Comparison of ENCODE assay signal across 20 cellular contexts in genomic region chr2:43078301-43078700, GRCh38.
"Had no signal": no experiment of that assay in that cellular context is flagged by ENCODE, and none has a peak within 500 bp of the region (broad histone marks: within the 10 kb centered on the region; RNA-seq: fewer than 3 reads in every experiment).

No MANE protein-coding gene starts in this region.

- H3K9me3 ChIP-seq: mucosa of descending colon, tibial artery had no signal

- H3K27ac Mint-ChIP-seq: activated naive CD4-positive, alpha-beta T cell treated with anti-CD3 and anti-CD28 coated beads, Interleukin-2, amount 50 U/mL, for 24 hours; memory B cell; progenitor cell of endocrine pancreas; T-helper 1 cell treated with Interleukin-12 subunit alpha and Interleukin-12 subunit beta and Interleukin-4 antibody, amounts not matched to agents 30 μg/mL and 1 μg/mL, for 36 hours; WTC11 had no signal

- H3K36me3 ChIP-seq: tibial artery had no signal

- ATAC-seq: mucosa of descending colon; stimulated activated naive CD8-positive, alpha-beta T cell treated with anti-CD3 and anti-CD28 coated beads, Interleukin-15, amount 100 ng/mL, for 72 hours; WTC11 had no signal

- H3K27me3 Mint-ChIP-seq: activated naive CD4-positive, alpha-beta T cell treated with anti-CD3 and anti-CD28 coated beads, Interleukin-2, amount 50 U/mL, for 24 hours; central memory CD8-positive, alpha-beta T cell; memory B cell; stimulated activated naive CD8-positive, alpha-beta T cell treated with anti-CD3 and anti-CD28 coated beads, Interleukin-15, amount 100 ng/mL, for 72 hours had no signal

- H3K27me3 ChIP-seq: tibial artery had no signal

- FAIRE-seq: colon, urothelium cell line had no signal

- H3K4me3 Mint-ChIP-seq: activated naive CD4-positive, alpha-beta T cell treated with anti-CD3 and anti-CD28 coated beads, Interleukin-2, amount 50 U/mL, for 24 hours; brain; central memory CD8-positive, alpha-beta T cell; memory B cell; stimulated activated naive CD8-positive, alpha-beta T cell treated with anti-CD3 and anti-CD28 coated beads, Interleukin-15, amount 100 ng/mL, for 72 hours; T-helper 1 cell treated with Interleukin-12 subunit alpha and Interleukin-12 subunit beta and Interleukin-4 antibody, amounts not matched to agents 30 μg/mL and 1 μg/mL, for 36 hours; WTC11 had no signal

- DNase-seq: activated gamma-delta T cell treated with Interleukin-2 at 50 U/mL for 16 hours; activated T-cell treated with anti-CD3 and anti-CD28 coated beads, Interleukin-2, amount 50 U/mL, for 1 hour; anterior cingulate cortex; effector memory CD4-positive, alpha-beta T cell; foreskin melanocyte; hypothalamus; mucosa of descending colon; stimulated activated CD4-positive, alpha-beta T cell treated with anti-CD3 and anti-CD28 coated beads, Interleukin-4, amount 100 ng/mL, for 24 hours; stimulated activated naive CD8-positive, alpha-beta T cell treated with anti-CD3 and anti-CD28 coated beads, Interleukin-15, amount 100 ng/mL, for 72 hours; T1000 had no signal

- H3K4me3 ChIP-seq: mucosa of descending colon, tibial artery had no signal

- H3K9me3 Mint-ChIP-seq: activated naive CD4-positive, alpha-beta T cell treated with anti-CD3 and anti-CD28 coated beads, Interleukin-2, amount 50 U/mL, for 24 hours; central memory CD8-positive, alpha-beta T cell; memory B cell; stimulated activated naive CD8-positive, alpha-beta T cell treated with anti-CD3 and anti-CD28 coated beads, Interleukin-15, amount 100 ng/mL, for 72 hours; T-helper 1 cell treated with Interleukin-12 subunit alpha and Interleukin-12 subunit beta and Interleukin-4 antibody, amounts not matched to agents 30 μg/mL and 1 μg/mL, for 36 hours; WTC11 had no signal

- H3K36me3 Mint-ChIP-seq: activated naive CD4-positive, alpha-beta T cell treated with anti-CD3 and anti-CD28 coated beads, Interleukin-2, amount 50 U/mL, for 24 hours; brain; memory B cell; WTC11 had no signal
